In the genomic region with DNA sequence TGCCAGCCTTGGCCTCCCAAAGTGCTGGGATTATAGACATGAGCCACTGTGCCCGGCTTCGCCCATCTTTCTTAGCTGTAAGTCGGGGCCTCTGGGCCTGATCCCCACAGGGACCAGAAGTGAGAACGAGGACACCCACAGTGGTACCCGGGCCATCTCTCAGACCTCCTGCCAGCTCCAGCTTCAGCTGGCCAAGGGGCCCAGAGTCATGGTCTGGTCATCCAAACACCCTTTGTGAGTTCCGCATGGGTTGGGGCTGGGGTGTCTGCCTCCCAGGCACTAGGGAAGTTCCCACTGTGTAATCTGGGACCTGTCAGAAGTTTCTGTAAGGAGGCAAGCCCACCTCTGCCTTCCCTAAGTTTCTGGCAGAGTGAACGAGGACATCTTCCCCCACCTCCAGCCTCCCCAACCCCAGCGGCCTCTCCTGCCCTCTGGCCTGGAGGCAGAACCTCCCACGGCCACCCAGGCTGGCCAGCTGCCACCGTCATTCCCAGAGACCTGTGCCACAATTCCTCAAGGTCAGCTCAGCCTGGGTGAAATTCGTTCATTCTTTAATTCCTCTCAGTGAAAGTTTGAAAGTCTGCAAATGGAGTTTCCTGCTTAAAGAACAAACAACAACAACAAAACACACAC, we compare ENCODE assay signal across 22 cellular contexts. TPM values are rescaled to one million over a fixed set of nuclear protein-coding genes. Genes with fewer than 3 reads are reported as not detected.
"Had no signal": no experiment of that assay in that cellular context is flagged by ENCODE, and none has a peak within 500 bp of the region (broad histone marks: within the 10 kb centered on the region; RNA-seq: fewer than 3 reads in every experiment).

No MANE protein-coding gene starts in this region.

- ATAC-seq: activated CD8-positive, alpha-beta T cell treated with anti-CD3 and anti-CD28 coated beads, Interleukin-2, amount 10 ng/mL, durations not matched to agents 7 days and 5 days; activated naive CD4-positive, alpha-beta T cell treated with anti-CD3 and anti-CD28 coated beads, Interleukin-2, amount 50 U/mL, for 72 hours; sciatic nerve; stimulated activated memory B cell treated with anti-CD40 and anti-IgM and Interleukin-4, amounts not matched to agents 10 μg/mL and 1 μg/mL and 100 μg/mL, for 72 hours had no signal

- H3K9me3 ChIP-seq: SJSA1, thyroid gland had no signal

- H3K4me1 ChIP-seq: SJSA1, thyroid gland had no signal

- DNase-seq: activated CD4-positive, alpha-beta T cell treated with anti-CD3 and anti-CD28 coated beads, Interleukin-2, amount 10 ng/mL, durations not matched to agents 24 days and 14 days; activated CD8-positive, alpha-beta T cell treated with anti-CD3 and anti-CD28 coated beads, Interleukin-2, amount 10 ng/mL, durations not matched to agents 7 days and 5 days; activated T-cell treated with anti-CD3 and anti-CD28 coated beads, Interleukin-2, amount 50 U/mL, for 24 hours; amniotic stem cell; head of caudate nucleus; immature natural killer cell; midbrain; stimulated activated CD4-positive, alpha-beta T cell treated with anti-CD3 and anti-CD28 coated beads, Interleukin-4, amount 100 ng/mL, for 24 hours; thyroid gland had no signal

- H3K4me3 ChIP-seq: lung, SJSA1, smooth muscle cell, thyroid gland had no signal

- H3K36me3 ChIP-seq: SJSA1, thyroid gland had no signal

- H3K27me3 ChIP-seq: SJSA1, thyroid gland had no signal

- H3K27ac ChIP-seq: SJSA1, thyroid gland had no signal

RNA-seq across cellular contexts. Expression of a gene that starts 19.5 kb away (rescaled TPM):
- total RNA-seq: activated CD4-positive, alpha-beta T cell treated with anti-CD3 and anti-CD28 coated beads, Interleukin-2, amount 10 ng/mL, durations not matched to agents 24 days and 14 days; activated CD8-positive, alpha-beta T cell treated with anti-CD3 and anti-CD28 coated beads, Interleukin-2, amount 10 ng/mL, durations not matched to agents 7 days and 5 days; activated naive CD4-positive, alpha-beta T cell treated with anti-CD3 and anti-CD28 coated beads, Interleukin-2, amount 50 U/mL, for 72 hours; activated T-helper 2 cell treated with anti-CD3 and anti-CD28 coated beads, Interferon-gamma antibody, Interleukin-2, Interleukin-4, amounts not matched to agents 10 μg/mL and 5 μg/mL and 100 μg/mL, durations not matched to agents 14 hours and 24 hours and 36 hours; frontal cortex; lung; omental fat pad; pulmonary artery endothelial cell; sciatic nerve; SJSA1; smooth muscle cell; thyroid gland; ureter had no signal
- polyA plus RNA-seq: esophagus, immature natural killer cell, lung, neural cell, smooth muscle cell had no signal
